Comparison of ENCODE assay signal across 19 cellular contexts in genomic region chr3:186366206-186366605, GRCh38. TPM values are rescaled to one million over a fixed set of nuclear protein-coding genes. Genes with fewer than 3 reads are reported as not detected.
"Had no signal": no experiment of that assay in that cellular context is flagged by ENCODE, and none has a peak within 500 bp of the region (broad histone marks: within the 10 kb centered on the region; RNA-seq: fewer than 3 reads in every experiment).

No MANE protein-coding gene starts in this region.

- DNase-seq: activated B cell treated with CpG ODN at 0.5 μM for 24 hours; activated CD4-positive, alpha-beta T cell treated with anti-CD3 and anti-CD28 coated beads, Interleukin-2, amount 10 ng/mL, durations not matched to agents 24 days and 14 days; activated CD8-positive, alpha-beta memory T cell treated with anti-CD3 and anti-CD28 coated beads, Interleukin-2, amount 50 U/mL, for 4 hours; activated CD8-positive, alpha-beta T cell treated with anti-CD3 and anti-CD28 coated beads, Interleukin-2, amount 10 ng/mL, durations not matched to agents 7 days and 5 days; activated gamma-delta T cell; activated T-cell treated with anti-CD3 and anti-CD28 coated beads, Interleukin-2, amount 50 U/mL, for 48 hours; effector memory CD4-positive, alpha-beta T cell; foreskin melanocyte; left colon; naive B cell; retina; T-helper 17 cell had no signal

- H3K27ac Mint-ChIP-seq: activated B cell treated with CpG ODN at 0.5 μM for 24 hours; activated CD4-positive, alpha-beta T cell treated with anti-CD3 and anti-CD28 coated beads, Interleukin-2, amount 10 ng/mL, durations not matched to agents 24 days and 14 days; activated CD8-positive, alpha-beta T cell treated with anti-CD3 and anti-CD28 coated beads, Interleukin-2, amount 10 ng/mL, durations not matched to agents 7 days and 5 days; activated naive CD4-positive, alpha-beta T cell treated with anti-CD3 and anti-CD28 coated beads, Interleukin-2, amount 50 U/mL, for 72 hours; naive B cell; stimulated activated naive CD8-positive, alpha-beta T cell treated with anti-CD3 and anti-CD28 coated beads, Interleukin-15, Interleukin-2, amounts not matched to agents 100 ng/mL and 50 ng/mL, for 24 hours; T-helper 17 cell had no signal

- H3K27ac ChIP-seq: parathyroid adenoma had no signal

- H3K36me3 Mint-ChIP-seq: activated naive CD4-positive, alpha-beta T cell treated with anti-CD3 and anti-CD28 coated beads, Interleukin-2, amount 50 U/mL, for 72 hours; brain; naive B cell had no signal

- H3K9ac ChIP-seq: parathyroid adenoma had no signal

- H3K9me3 Mint-ChIP-seq: activated B cell treated with CpG ODN at 0.5 μM for 24 hours; activated CD4-positive, alpha-beta T cell treated with anti-CD3 and anti-CD28 coated beads, Interleukin-2, amount 10 ng/mL, durations not matched to agents 24 days and 14 days; activated naive CD4-positive, alpha-beta T cell treated with anti-CD3 and anti-CD28 coated beads, Interleukin-2, amount 50 U/mL, for 72 hours; brain; central memory CD8-positive, alpha-beta T cell; dendritic cell treated with granulocyte-macrophage colony-stimulating factor and Interleukin-4, amounts not matched to agents 40 ng/mL and 50 ng/mL, for 4 days; naive B cell; stimulated activated naive CD8-positive, alpha-beta T cell treated with anti-CD3 and anti-CD28 coated beads, Interleukin-15, Interleukin-2, amounts not matched to agents 100 ng/mL and 50 ng/mL, for 24 hours had no signal

- H3K4me1 Mint-ChIP-seq: central memory CD8-positive, alpha-beta T cell had no signal

- H3K79me2 ChIP-seq: parathyroid adenoma had no signal

- H3K4me3 Mint-ChIP-seq: activated B cell treated with CpG ODN at 0.5 μM for 24 hours; activated CD4-positive, alpha-beta T cell treated with anti-CD3 and anti-CD28 coated beads, Interleukin-2, amount 10 ng/mL, durations not matched to agents 24 days and 14 days; activated CD8-positive, alpha-beta T cell treated with anti-CD3 and anti-CD28 coated beads, Interleukin-2, amount 10 ng/mL, durations not matched to agents 7 days and 5 days; brain; central memory CD8-positive, alpha-beta T cell; dendritic cell treated with granulocyte-macrophage colony-stimulating factor and Interleukin-4, amounts not matched to agents 40 ng/mL and 50 ng/mL, for 4 days; naive B cell; stimulated activated naive CD8-positive, alpha-beta T cell treated with anti-CD3 and anti-CD28 coated beads, Interleukin-15, Interleukin-2, amounts not matched to agents 100 ng/mL and 50 ng/mL, for 24 hours; T-helper 17 cell had no signal

- H2AFZ ChIP-seq: parathyroid adenoma had no signal

- ATAC-seq: activated CD8-positive, alpha-beta T cell treated with anti-CD3 and anti-CD28 coated beads, Interleukin-2, amount 10 ng/mL, durations not matched to agents 7 days and 5 days; activated naive CD4-positive, alpha-beta T cell treated with anti-CD3 and anti-CD28 coated beads, Interleukin-2, amount 50 U/mL, for 72 hours; left colon; T-helper 17 cell had no signal

RNA-seq across cellular contexts. Expression of gene DGKG, which starts 4.2 kb away (rescaled TPM):
- total RNA-seq: lung microvascular endothelial cell had no signal
